Comparison of ENCODE assay signal across 9 cellular contexts in genomic region chr3:4752201-4753072, GRCh38.
DNase-seq lines count a peak whose midpoint lies in the region; ATAC-seq, FAIRE-seq and TF ChIP-seq lines count a peak whose summit lies in the region.
"Had no signal": no experiment of that assay in that cellular context is flagged by ENCODE, and none has a peak within 500 bp of the region (broad histone marks: within the 10 kb centered on the region; RNA-seq: fewer than 3 reads in every experiment).

No MANE protein-coding gene starts in this region.

- H3K9me1 ChIP-seq in K562 (ENCODE audit: control insufficient read depth, insufficient read depth, low read length): no peaks in the 10 kb centered on the region

- no peaks in the 10 kb centered on the region for H4K20me1 ChIP-seq in K562 (replicated peaks; ENCODE audit: control insufficient read depth, insufficient read depth, low read length)
- H4K20me1 ChIP-seq in H9 (ENCODE audit: control insufficient read depth, insufficient read depth, insufficient read length): no peaks in the 10 kb centered on the region

- no peak overlapping the region for H3K4ac ChIP-seq in mesenchymal stem cell (ENCODE audit: low read depth in 1 of 2, low read length in 2 of 2)
- no peak overlapping the region for H3K4ac ChIP-seq in H9 (ENCODE audit: low read depth, low read length)

- H3K14ac ChIP-seq in mesenchymal stem cell (ENCODE audit: low read length in 2 of 2) (peak overlapping the region in 1 of 2 experiments; percentile 26), H9 (ENCODE audit: insufficient read depth, low read length) (no peak overlapping the region)

- H3K79me1 ChIP-seq in mesenchymal stem cell (replicated peaks; ENCODE audit: low read length, poor library complexity, severe bottlenecking): no peaks in the 10 kb centered on the region
- no peaks in the 10 kb centered on the region for H3K79me1 ChIP-seq in H9 (ENCODE audit: insufficient read depth, low read depth, low read length, poor library complexity, severe bottlenecking)

- no peaks in the 10 kb centered on the region for H3K9me3 Mint-ChIP-seq in H9
- H3K9me3 Mint-ChIP-seq: naive B cell had no signal

- H3K23ac ChIP-seq in mesenchymal stem cell (ENCODE audit: low read length in 2 of 2) (peak overlapping the region in 1 of 2 experiments; percentile 6), H9 (ENCODE audit: insufficient read length, low read depth, low read length) (no peak overlapping the region)

- H4K91ac ChIP-seq in mesenchymal stem cell (ENCODE audit: low read length) (no peak overlapping the region), H9 (ENCODE audit: insufficient read length, low read depth, low read length) (no peak overlapping the region)

- TF ChIP-seq RAD21 in K562 (CRISPR knock-in tag; conservative IDR thresholded peaks at IDR 0.05 in 1 of 2, IDR thresholded peaks at IDR 0.05 in 1 of 2): no peak

- H3K79me2 ChIP-seq in K562 (ENCODE audit: control insufficient read depth, insufficient read depth, low read length): no peaks in the 10 kb centered on the region
- no peaks in the 10 kb centered on the region for H3K79me2 ChIP-seq in H9 (ENCODE audit: insufficient read depth, low read length)

- no peak overlapping the region for H3K56ac ChIP-seq in H9 (ENCODE audit: insufficient read length, low read depth, low read length)

- no peak for TF ChIP-seq CTCF in K562 (IDR thresholded peaks at IDR 0.05 in 2 of 3, conservative IDR thresholded peaks at IDR 0.05 in 1 of 3; ENCODE audit: insufficient read depth in 2 of 3, low read depth in 1 of 3, low read length in 3 of 3)
- TF ChIP-seq CTCF in H9 (conservative IDR thresholded peaks at IDR 0.05): no peak

- in situ Hi-C loops in K562 (cut with MboI): no loop called here

- H2BK15ac ChIP-seq in mesenchymal stem cell (ENCODE audit: low read depth, poor library complexity, severe bottlenecking) (no peak overlapping the region), H9 (ENCODE audit: low read depth, low read length) (no peak overlapping the region)

- H3K9me3 ChIP-seq in K562 (replicated peaks; ENCODE audit: control insufficient read depth, insufficient read depth, low read depth, low read length) (no peaks in the 10 kb centered on the region), mesenchymal stem cell (ENCODE audit: control insufficient read depth, low read length) (no peaks in the 10 kb centered on the region), H9 (ENCODE audit: control insufficient read depth, low read depth, low read length) (no peaks in the 10 kb centered on the region)

- no peak for TF ChIP-seq EP300 in K562 (IDR thresholded peaks at IDR 0.05; ENCODE audit: low read length)

- H3K27me3 ChIP-seq in K562 (ENCODE audit: control insufficient read depth in 2 of 2, insufficient read depth in 2 of 2, low read length in 2 of 2) (no peaks in the 10 kb centered on the region), mesenchymal stem cell (ENCODE audit: control insufficient read depth in 1 of 2, insufficient read depth in 1 of 2, low read length in 2 of 2) (peaks cover 0 to 3% of the 10 kb centered on the region in 2 experiments), H9 (ENCODE audit: insufficient read depth, low read length) (no peaks in the 10 kb centered on the region)

- H3K4me3 Mint-ChIP-seq in H9: no peak overlapping the region

- peak; percentile 30 for DNase-seq in AG20443 (ENCODE audit: low spot score)
- DNase-seq in K562 (ENCODE audit: extremely low read depth in 1 of 4, low spot score in 3 of 4): peak in 2 of 4 experiments; percentile 51 to 60
- DNase-seq in mesenchymal stem cell: no peak
- DNase-seq in H9: no peak
- DNase-seq in H54 (ENCODE audit: insufficient read length, low spot score): no peak
- DNase-seq: naive B cell had no signal

- BruUV-seq in K562 (replicated peaks; lab: Mats Ljungman, UMichigan): no TSS peak

- no peak overlapping the region for H3K27ac ChIP-seq in K562 (ENCODE audit: extremely low read depth, low read depth, low read length)
- H3K27ac ChIP-seq in mesenchymal stem cell (ENCODE audit: low read length, poor library complexity, severe bottlenecking): peak overlapping the region; percentile 100
- no peak overlapping the region for H3K27ac ChIP-seq in H9 (ENCODE audit: insufficient read length, low read depth, low read length)

- peak; percentile 32 for FAIRE-seq in K562 (lab: Jason Lieb, UNC)
- no peak for FAIRE-seq in H54 (lab: Jason Lieb, UNC)

- intact Hi-C loops in K562 (cut with micrococcal nuclease): no loop called here

- H3K4me1 ChIP-seq in K562 (replicated peaks in 1 of 2; ENCODE audit: control insufficient read depth in 2 of 2, insufficient read depth in 2 of 2, low read length in 2 of 2) (peaks cover 0 to 23% of the 10 kb centered on the region in 2 experiments; a peak in 4 of 5 replicates), mesenchymal stem cell (ENCODE audit: control insufficient read depth, insufficient read depth, low read depth, low read length) (peaks cover 24% of the 10 kb centered on the region), H9 (ENCODE audit: insufficient read depth, low read length) (peaks cover 2% of the 10 kb centered on the region; the same call in 1 of the 2 replicates)

- peak; percentile 34 for ATAC-seq in HG02970 (IDR thresholded peaks at IDR 0.05; ENCODE audit: low FRiP score, unreplicated experiment)
- peak; percentile 60 for ATAC-seq in K562
- no peak for ATAC-seq in GM21390 (IDR thresholded peaks at IDR 0.05; ENCODE audit: unreplicated experiment)
- no peak for ATAC-seq in GM21717 (IDR thresholded peaks at IDR 0.05; ENCODE audit: unreplicated experiment)

- no peak overlapping the region for H3K9ac ChIP-seq in K562 (ENCODE audit: insufficient read depth in 1 of 2, low read depth in 2 of 2, low read length in 2 of 2)
- H3K9ac ChIP-seq in mesenchymal stem cell (ENCODE audit: low read length): peak overlapping the region; percentile 30
- no peak overlapping the region for H3K9ac ChIP-seq in H9 (ENCODE audit: extremely low read depth, insufficient read length, low read length)

- H3K23me2 ChIP-seq in H9 (ENCODE audit: insufficient read length, low read depth, low read length, poor library complexity, severe bottlenecking): no peaks in the 10 kb centered on the region

- 63% methylated on average over 17 of the region's 17 CpGs for WGBS in K562 (ENCODE audit: insufficient coverage, low coverage, missing lambda C conversion rate)
- WGBS in mesenchymal stem cell: 89% methylated on average over 16 of the region's 17 CpGs
- no CpG with 5 or more reads among the region's 17 CpGs for WGBS in H9 (ENCODE audit: extremely low coverage, insufficient read length, low lambda C conversion rate)

- peaks cover 0 to 2% (median 0%) of the 10 kb centered on the region in 3 experiments; a peak in 2 of 7 replicates for H3K36me3 Mint-ChIP-seq in H9 (ENCODE audit: insufficient read depth in 1 of 3, low read depth in 3 of 3)

- peak overlapping the region in 1 of 3 experiments; percentile 89; a peak in 1 of 7 replicates for H3K27ac Mint-ChIP-seq in H9

- CTCF ChIA-PET in K562 (lab: Yijun Ruan, JAX; ENCODE audit: low intra/inter-chr PET ratio): no interaction called here

- H2AFZ ChIP-seq in K562 (ENCODE audit: low read depth, low read length) (peak overlapping the region; percentile 40; the same call in 1 of the 2 replicates), mesenchymal stem cell (ENCODE audit: low read depth, low read length) (no peak overlapping the region), H9 (ENCODE audit: low read length) (no peak overlapping the region)

- H3K18ac ChIP-seq in mesenchymal stem cell (ENCODE audit: low read depth in 1 of 2, low read length in 2 of 2) (no peak overlapping the region), H9 (ENCODE audit: insufficient read length, low read depth, low read length) (no peak overlapping the region)

- H3K27me3 Mint-ChIP-seq in H9 (ENCODE audit: low read depth): no peaks in the 10 kb centered on the region
- H3K27me3 Mint-ChIP-seq: naive B cell had no signal

- no peak overlapping the region for H2BK120ac ChIP-seq in mesenchymal stem cell (ENCODE audit: low read depth, low read length)
- H2BK120ac ChIP-seq in H9 (ENCODE audit: low read depth, low read length, poor library complexity, severe bottlenecking): no peak overlapping the region

- no peak overlapping the region for H3K4me3 ChIP-seq in K562
- H3K4me3 ChIP-seq in mesenchymal stem cell (ENCODE audit: insufficient read depth in 1 of 2, low read depth in 1 of 2, low read length in 2 of 2): no peak overlapping the region

- peak overlapping the region in 1 of 2 experiments; percentile 23 for H2BK12ac ChIP-seq in mesenchymal stem cell (ENCODE audit: low read length in 2 of 2)
- no peak overlapping the region for H2BK12ac ChIP-seq in H9 (ENCODE audit: insufficient read length, low read depth, low read length)

- H3T11ph ChIP-seq in H9 (ENCODE audit: low read length): no peak overlapping the region

- no peak overlapping the region for H4K8ac ChIP-seq in mesenchymal stem cell (ENCODE audit: low read length)
- no peak overlapping the region for H4K8ac ChIP-seq in H9 (replicated peaks; ENCODE audit: insufficient read length, low read depth, low read length)

- no peak overlapping the region for H4K5ac ChIP-seq in H9 (ENCODE audit: insufficient read length, low read depth, low read length)

- TF ChIP-seq POLR2A in K562 (conservative IDR thresholded peaks at IDR 0.05) (no peak), H54 (IDR thresholded peaks at IDR 0.05; ENCODE audit: low read depth, low read length) (no peak)

- H3K4me2 ChIP-seq in K562 (ENCODE audit: insufficient read depth, low read length): no peak overlapping the region
- H3K4me2 ChIP-seq in mesenchymal stem cell (ENCODE audit: low read length, poor library complexity, severe bottlenecking): no peak overlapping the region
- no peak overlapping the region for H3K4me2 ChIP-seq in H9 (ENCODE audit: insufficient read depth, insufficient read length, low read length)

- H2BK5ac ChIP-seq in mesenchymal stem cell (ENCODE audit: low read depth, low read length, poor library complexity, severe bottlenecking) (peak overlapping the region; percentile 99), H9 (ENCODE audit: insufficient read length, low read length) (no peak overlapping the region)

- no peaks in the 10 kb centered on the region; the same call in 2 of the 3 replicates for H3K36me3 ChIP-seq in K562 (ENCODE audit: control insufficient read depth, insufficient read depth, low read length)
- H3K36me3 ChIP-seq in mesenchymal stem cell (ENCODE audit: control insufficient read depth in 1 of 2, insufficient read depth in 2 of 2, low read depth in 1 of 2, low read length in 2 of 2): no peaks in the 10 kb centered on the region

- POLR2A ChIA-PET in K562 (lab: Yijun Ruan, JAX): interaction anchor here (0.8 to 2.5 kb wide), 6 partner anchors 11 to 228 kb away, joined by 3 to 8 read pairs (median 3); no protein-coding TSS in a partner anchor

- H2BK20ac ChIP-seq in H9 (ENCODE audit: low read depth, low read length, poor library complexity, severe bottlenecking): no peak overlapping the region

- peaks cover 13 to 17% of the 10 kb centered on the region in 2 experiments for H3K4me1 Mint-ChIP-seq in H9

- H2AK5ac ChIP-seq in mesenchymal stem cell (ENCODE audit: low read length, severe bottlenecking): peak overlapping the region; percentile 91
- no peak overlapping the region for H2AK5ac ChIP-seq in H9 (ENCODE audit: insufficient read length, low read length)

TF ChIP-seq in K562, 482 proteins besides CTCF, POLR2A, EP300 and RAD21 (continues in another document):
- TF ChIP-seq NR1H2 (CRISPR knock-in tag; IDR thresholded peaks at IDR 0.05): no peak

Comparison
In these comparisons a context has a peak if more than half of its experiments do, and no peak if none do; other contexts are left out.
1. ATAC-seq: peak in HG02970 (single experiment) and K562 (single experiment); none in GM21390 (single experiment) and GM21717 (single experiment).